21 cellular contexts compared by ENCODE assay signal in genomic region chr18:44823286-44823685, GRCh38.
DNase-seq lines count a peak whose midpoint lies in the region; ATAC-seq and TF ChIP-seq lines count a peak whose summit lies in the region.
"Had no signal": no experiment of that assay in that cellular context is flagged by ENCODE, and none has a peak within 500 bp of the region (broad histone marks: within the 10 kb centered on the region; RNA-seq: fewer than 3 reads in every experiment).

No MANE protein-coding gene starts in this region.

- peaks cover 77% of the 10 kb centered on the region for H3K4me1 Mint-ChIP-seq in stimulated activated memory B cell treated with anti-CD40 and anti-IgM and Interleukin-4, amounts not matched to agents 10 μg/mL and 1 μg/mL and 100 μg/mL, for 72 hours

- no peaks in the 10 kb centered on the region for H3K27me3 Mint-ChIP-seq in stimulated activated memory B cell treated with anti-CD40 and anti-IgM and Interleukin-4, amounts not matched to agents 10 μg/mL and 1 μg/mL and 100 μg/mL, for 72 hours
- H3K27me3 Mint-ChIP-seq: activated CD8-positive, alpha-beta memory T cell treated with anti-CD3 and anti-CD28 coated beads, Interleukin-2, amount 10 ng/mL, durations not matched to agents 7 days and 5 days; stimulated activated naive B cell treated with anti-CD40 and anti-IgM and Interleukin-4, amounts not matched to agents 10 μg/mL and 1 μg/mL and 100 μg/mL, for 72 hours had no signal

- peaks cover 45% of the 10 kb centered on the region for H3K36me3 Mint-ChIP-seq in stimulated activated memory B cell treated with anti-CD40 and anti-IgM and Interleukin-4, amounts not matched to agents 10 μg/mL and 1 μg/mL and 100 μg/mL, for 72 hours

- H3K9me3 Mint-ChIP-seq in stimulated activated memory B cell treated with anti-CD40 and anti-IgM and Interleukin-4, amounts not matched to agents 10 μg/mL and 1 μg/mL and 100 μg/mL, for 72 hours, result peaks cover 3% of the 10 kb centered on the region
- H3K9me3 Mint-ChIP-seq: activated naive CD4-positive, alpha-beta T cell treated with anti-CD3 and anti-CD28 coated beads for 36 hours; dendritic cell treated with granulocyte-macrophage colony-stimulating factor and Interleukin-4, amounts not matched to agents 40 ng/mL and 50 ng/mL, for 4 days had no signal

- H3K27ac Mint-ChIP-seq in stimulated activated memory B cell treated with anti-CD40 and anti-IgM and Interleukin-4, amounts not matched to agents 10 μg/mL and 1 μg/mL and 100 μg/mL, for 72 hours, result peak overlapping the region; percentile 4
- H3K27ac Mint-ChIP-seq: activated CD4-positive, alpha-beta T cell treated with anti-CD3 and anti-CD28 coated beads, Interleukin-2, amount 10 ng/mL, durations not matched to agents 7 days and 5 days; activated CD8-positive, alpha-beta memory T cell treated with anti-CD3 and anti-CD28 coated beads, Interleukin-2, amount 10 ng/mL, durations not matched to agents 7 days and 5 days; activated naive CD4-positive, alpha-beta T cell treated with anti-CD3 and anti-CD28 coated beads for 36 hours; dendritic cell treated with granulocyte-macrophage colony-stimulating factor and Interleukin-4, amounts not matched to agents 40 ng/mL and 50 ng/mL, for 4 days; stimulated activated naive B cell treated with anti-CD40 and anti-IgM and Interleukin-4, amounts not matched to agents 10 μg/mL and 1 μg/mL and 100 μg/mL, for 72 hours had no signal

- peak; percentile 37 for DNase-seq in HT1080 (ENCODE audit: low read depth)
- DNase-seq in kidney tubule cell (ENCODE audit: low spot score), result peak; percentile 30
- no peak for DNase-seq in OCI-M2 (lab: John Stamatoyannopoulos, UW; ENCODE audit: unreplicated experiment)
- DNase-seq in SKM-1 treated with dmso at 0.1 percent for 144 hours (lab: John Stamatoyannopoulos, UW; ENCODE audit: unreplicated experiment), result no peak
- DNase-seq in NCI-H82 (lab: John Stamatoyannopoulos, UW), result no peak
- DNase-seq: activated CD4-positive, alpha-beta T cell treated with anti-CD3 and anti-CD28 coated beads, Interleukin-2, amount 10 ng/mL, durations not matched to agents 7 days and 5 days; activated CD8-positive, alpha-beta memory T cell treated with anti-CD3 and anti-CD28 coated beads, Interleukin-2, amount 10 ng/mL, durations not matched to agents 7 days and 5 days; glutamatergic neuron; NCI-H1105; NCI-H2107; NCI-H526 treated with DMSO at 0.1 percent for 48 hours; spleen; stimulated activated CD4-positive, alpha-beta T cell treated with anti-CD3 and anti-CD28 coated beads, Interleukin-2, amount 100 ng/mL, for 48 hours; stimulated activated naive B cell treated with anti-CD40 and anti-IgM and Interleukin-4, amounts not matched to agents 10 μg/mL and 1 μg/mL and 100 μg/mL, for 72 hours; testis; WERI-Rb-1 had no signal

- no peak overlapping the region for H3K4me3 Mint-ChIP-seq in stimulated activated memory B cell treated with anti-CD40 and anti-IgM and Interleukin-4, amounts not matched to agents 10 μg/mL and 1 μg/mL and 100 μg/mL, for 72 hours
- H3K4me3 Mint-ChIP-seq: activated CD4-positive, alpha-beta T cell treated with anti-CD3 and anti-CD28 coated beads, Interleukin-2, amount 10 ng/mL, durations not matched to agents 7 days and 5 days; activated CD8-positive, alpha-beta memory T cell treated with anti-CD3 and anti-CD28 coated beads, Interleukin-2, amount 10 ng/mL, durations not matched to agents 7 days and 5 days; activated naive CD4-positive, alpha-beta T cell treated with anti-CD3 and anti-CD28 coated beads for 36 hours; dendritic cell treated with granulocyte-macrophage colony-stimulating factor and Interleukin-4, amounts not matched to agents 40 ng/mL and 50 ng/mL, for 4 days; stimulated activated naive B cell treated with anti-CD40 and anti-IgM and Interleukin-4, amounts not matched to agents 10 μg/mL and 1 μg/mL and 100 μg/mL, for 72 hours had no signal

- ATAC-seq in SK-N-SH treated with all-trans-retinoic acid at 6 μM for 48 hours, result peak; percentile 10
- ATAC-seq in stimulated activated memory B cell treated with anti-CD40 and anti-IgM and Interleukin-4, amounts not matched to agents 10 μg/mL and 1 μg/mL and 100 μg/mL, for 72 hours, result no peak
- ATAC-seq: HepG2 had no signal

TF ChIP-seq in SK-N-SH treated with all-trans-retinoic acid at 6 μM for 48 hours, 23 proteins besides CTCF, POLR2A, EP300 and RAD21 (continues in another document):
- no peak for TF ChIP-seq ISL1 (CRISPR knock-in tag; IDR thresholded peaks at IDR 0.05)
- no peak for TF ChIP-seq CREB5 (CRISPR knock-in tag; IDR thresholded peaks at IDR 0.05; ENCODE audit: low read depth)
- TF ChIP-seq SNAI2 (CRISPR knock-in tag; IDR thresholded peaks at IDR 0.05), result no peak
- TF ChIP-seq CSRNP3 (CRISPR knock-in tag; IDR thresholded peaks at IDR 0.05), result no peak
- TF ChIP-seq TCF4 (CRISPR knock-in tag; IDR thresholded peaks at IDR 0.05; ENCODE audit: borderline replicate concordance), result no peak
- no peak for TF ChIP-seq ZFP30 (CRISPR knock-in tag; IDR thresholded peaks at IDR 0.05)
- TF ChIP-seq ZNF70 (CRISPR knock-in tag; IDR thresholded peaks at IDR 0.05), result no peak
- no peak for TF ChIP-seq OSR1 (CRISPR knock-in tag; IDR thresholded peaks at IDR 0.05)
- no peak for TF ChIP-seq PATZ1 (CRISPR knock-in tag; IDR thresholded peaks at IDR 0.05; ENCODE audit: borderline replicate concordance)
- TF ChIP-seq ZNF565 (CRISPR knock-in tag; conservative IDR thresholded peaks at IDR 0.05; ENCODE audit: low read depth), result no peak
- TF ChIP-seq POU6F1 (CRISPR knock-in tag; IDR thresholded peaks at IDR 0.05; ENCODE audit: borderline replicate concordance, low read depth), result no peak

Comparison
In these comparisons a context has a peak if more than half of its experiments do, and no peak if none do; other contexts are left out.
1. DNase-seq: peak in HT1080 (single experiment) and kidney tubule cell (single experiment); none in OCI-M2 (single experiment), SKM-1 treated with dmso at 0.1 percent for 144 hours (single experiment) and NCI-H82 (single experiment).